In genomic region chr10:62199584-62199983, GRCh38 we compare ENCODE assay signal across 13 cellular contexts.
DNase-seq lines count a peak whose midpoint lies in the region; ATAC-seq, FAIRE-seq and TF ChIP-seq lines count a peak whose summit lies in the region.
"Had no signal": no experiment of that assay in that cellular context is flagged by ENCODE, and none has a peak within 500 bp of the region (broad histone marks: within the 10 kb centered on the region; RNA-seq: fewer than 3 reads in every experiment).

No MANE protein-coding gene starts in this region.

- no peak for DNase-seq in activated naive CD4-positive, alpha-beta T cell treated with anti-CD3 and anti-CD28 coated beads for 36 hours
- no peak for DNase-seq in activated naive CD4-positive, alpha-beta T cell treated with anti-CD3 and anti-CD28 coated beads, Interleukin-2, amount 50 U/mL, for 16 hours
- DNase-seq in T-helper 17 cell, result no peak
- no peak for DNase-seq in small intestine
- no peak for DNase-seq in Calu3
- no peak for DNase-seq in stimulated activated CD4-positive, alpha-beta T cell treated with anti-CD3 and anti-CD28 coated beads, Interleukin-2, amount 100 ng/mL, for 48 hours
- no peak for DNase-seq in middle frontal gyrus (ENCODE audit: extremely low spot score, low spot score)
- DNase-seq: effector memory CD4-positive, alpha-beta T cell; Peyer's patch; posterior cingulate gyrus; stimulated activated CD4-positive, alpha-beta T cell treated with anti-CD3 and anti-CD28 coated beads, Interleukin-4, amount 100 ng/mL, for 4 hours had no signal

- TF ChIP-seq CTCF in Calu3 (IDR thresholded peaks at IDR 0.05; ENCODE audit: unreplicated experiment), result no peak

- no peaks in the 10 kb centered on the region for H3K4me1 ChIP-seq in small intestine (ENCODE audit: control insufficient read depth in 2 of 2, insufficient read depth in 1 of 2, low read depth in 1 of 2, low read length in 1 of 2)
- H3K4me1 ChIP-seq: Peyer's patch had no signal

- H3K4me3 Mint-ChIP-seq in activated naive CD4-positive, alpha-beta T cell treated with anti-CD3 and anti-CD28 coated beads for 36 hours, result no peak overlapping the region
- H3K4me3 Mint-ChIP-seq in T-helper 17 cell (no peak overlapping the region), Calu3 (ENCODE audit: low read depth, unreplicated experiment) (no peak overlapping the region)

- H3K36me3 ChIP-seq in small intestine (ENCODE audit: control insufficient read depth in 2 of 2, insufficient read depth in 2 of 2, low read length in 2 of 2), result no peaks in the 10 kb centered on the region
- H3K36me3 ChIP-seq: Peyer's patch had no signal

- CTCF ChIA-PET in activated naive CD4-positive, alpha-beta T cell treated with anti-CD3 and anti-CD28 coated beads for 36 hours (lab: Charles Lee), result interaction anchor here (0.9 to 1.1 kb wide), 2 partner anchors 13 to 46 kb away, joined by 3 to 4 read pairs; no protein-coding TSS in a partner anchor
- CTCF ChIA-PET in Calu3 (lab: Charles Lee), result no interaction called here

- peaks cover 31% of the 10 kb centered on the region for H3K4me1 Mint-ChIP-seq in activated naive CD4-positive, alpha-beta T cell treated with anti-CD3 and anti-CD28 coated beads for 36 hours (ENCODE audit: low read depth)
- H3K4me1 Mint-ChIP-seq in T-helper 17 cell (peaks cover 8% of the 10 kb centered on the region), Calu3 (ENCODE audit: low read depth, unreplicated experiment) (no peaks in the 10 kb centered on the region)

- 74 to 93% (median 77%) methylated on average over 1 of the region's 1 CpG for WGBS in small intestine, 3 donors

- ATAC-seq in HG02763 (IDR thresholded peaks at IDR 0.05; ENCODE audit: unreplicated experiment) (peak; percentile 56), T-helper 17 cell (peak; percentile 76)
- ATAC-seq: K562 had no signal

- no peaks in the 10 kb centered on the region for H3K27me3 ChIP-seq in small intestine (ENCODE audit: control insufficient read depth in 2 of 2, insufficient read depth in 2 of 2, low read length in 2 of 2)
- H3K27me3 ChIP-seq: Peyer's patch had no signal

- BruUV-seq in Calu3 (replicated peaks; lab: Mats Ljungman, UMichigan), result no TSS peak

- H3K27ac Mint-ChIP-seq in activated naive CD4-positive, alpha-beta T cell treated with anti-CD3 and anti-CD28 coated beads for 36 hours, result peak overlapping the region; percentile 5
- H3K27ac Mint-ChIP-seq in T-helper 17 cell (no peak overlapping the region), Calu3 (ENCODE audit: unreplicated experiment) (no peak overlapping the region)

- H3K36me3 Mint-ChIP-seq in activated naive CD4-positive, alpha-beta T cell treated with anti-CD3 and anti-CD28 coated beads for 36 hours (ENCODE audit: low read depth), result no peaks in the 10 kb centered on the region
- H3K36me3 Mint-ChIP-seq in T-helper 17 cell (ENCODE audit: low read depth) (no peaks in the 10 kb centered on the region), Calu3 (ENCODE audit: insufficient read depth, unreplicated experiment) (peaks cover 4% of the 10 kb centered on the region)

- no peaks in the 10 kb centered on the region for H3K9me3 Mint-ChIP-seq in activated naive CD4-positive, alpha-beta T cell treated with anti-CD3 and anti-CD28 coated beads for 36 hours
- H3K9me3 Mint-ChIP-seq in Calu3 (ENCODE audit: low read depth, unreplicated experiment), result no peaks in the 10 kb centered on the region

- FAIRE-seq in small intestine (lab: Jason Lieb, UNC), result peak; percentile 30
- FAIRE-seq: K562 had no signal

- no peak overlapping the region for H3K4me3 ChIP-seq in small intestine (ENCODE audit: low read depth in 1 of 2, low read length in 2 of 2)
- H3K4me3 ChIP-seq: K562, Peyer's patch had no signal

- H3K9me3 ChIP-seq in T-helper 17 cell (ENCODE audit: control insufficient read depth, low read length, poor library complexity, severe bottlenecking) (no peaks in the 10 kb centered on the region), small intestine (ENCODE audit: control insufficient read depth, low read depth) (no peaks in the 10 kb centered on the region)
- H3K9me3 ChIP-seq: Peyer's patch had no signal

- no peaks in the 10 kb centered on the region for H3K27me3 Mint-ChIP-seq in activated naive CD4-positive, alpha-beta T cell treated with anti-CD3 and anti-CD28 coated beads for 36 hours (ENCODE audit: low read depth)
- H3K27me3 Mint-ChIP-seq in T-helper 17 cell (no peaks in the 10 kb centered on the region), Calu3 (ENCODE audit: unreplicated experiment) (no peaks in the 10 kb centered on the region)

- H3K27ac ChIP-seq in small intestine (ENCODE audit: low read depth in 1 of 2, low read length in 1 of 2), result no peak overlapping the region
- H3K27ac ChIP-seq: Peyer's patch had no signal

- intact Hi-C loops in activated naive CD4-positive, alpha-beta T cell treated with anti-CD3 and anti-CD28 coated beads for 36 hours (cut with micrococcal nuclease), result loop anchor here (1.0 kb wide), 3 partner anchors 11 to 44 kb away; no protein-coding TSS in a partner anchor
- intact Hi-C loops in Calu3 (cut with micrococcal nuclease; ENCODE audit: unreplicated experiment), result no loop called here
